Comparison of ENCODE assay signal across 1 cellular context in the genomic region with DNA sequence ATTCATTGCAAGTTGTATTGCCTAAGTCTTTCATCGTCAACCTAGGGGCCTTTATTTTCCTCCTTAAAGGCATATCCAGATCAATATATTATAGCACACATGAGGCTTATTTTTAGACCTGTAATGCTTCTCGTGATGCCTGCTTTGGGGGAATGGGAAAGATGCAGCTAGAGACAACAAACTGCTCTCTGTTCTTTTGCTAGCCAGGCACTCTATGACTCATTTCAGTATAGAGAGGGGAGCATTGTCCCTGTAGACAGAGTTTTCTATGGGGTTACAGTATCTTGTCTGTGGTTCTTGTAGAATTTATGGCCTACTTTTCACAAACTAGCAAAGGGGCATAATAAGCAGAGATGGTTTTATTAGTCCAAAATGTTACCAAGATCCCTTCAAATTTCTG.
TF ChIP-seq lines count a peak whose summit lies in the region.

No MANE protein-coding gene starts in this region.

TF ChIP-seq in WTC11, 78 proteins besides CTCF, POLR2A, EP300 and RAD21 (continued from another document):
- TF ChIP-seq, protein P1, sequence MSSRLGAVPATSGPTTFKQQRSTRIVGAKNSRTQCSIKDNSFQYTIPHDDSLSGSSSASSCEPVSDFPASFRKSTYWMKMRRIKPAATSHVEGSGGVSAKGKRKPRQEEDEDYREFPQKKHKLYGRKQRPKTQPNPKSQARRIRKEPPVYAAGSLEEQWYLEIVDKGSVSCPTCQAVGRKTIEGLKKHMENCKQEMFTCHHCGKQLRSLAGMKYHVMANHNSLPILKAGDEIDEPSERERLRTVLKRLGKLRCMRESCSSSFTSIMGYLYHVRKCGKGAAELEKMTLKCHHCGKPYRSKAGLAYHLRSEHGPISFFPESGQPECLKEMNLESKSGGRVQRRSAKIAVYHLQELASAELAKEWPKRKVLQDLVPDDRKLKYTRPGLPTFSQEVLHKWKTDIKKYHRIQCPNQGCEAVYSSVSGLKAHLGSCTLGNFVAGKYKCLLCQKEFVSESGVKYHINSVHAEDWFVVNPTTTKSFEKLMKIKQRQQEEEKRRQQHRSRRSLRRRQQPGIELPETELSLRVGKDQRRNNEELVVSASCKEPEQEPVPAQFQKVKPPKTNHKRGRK (CRISPR knock-in tag; IDR thresholded peaks at IDR 0.05; ENCODE audit: borderline replicate concordance): no peak
- TF ChIP-seq, protein P2, sequence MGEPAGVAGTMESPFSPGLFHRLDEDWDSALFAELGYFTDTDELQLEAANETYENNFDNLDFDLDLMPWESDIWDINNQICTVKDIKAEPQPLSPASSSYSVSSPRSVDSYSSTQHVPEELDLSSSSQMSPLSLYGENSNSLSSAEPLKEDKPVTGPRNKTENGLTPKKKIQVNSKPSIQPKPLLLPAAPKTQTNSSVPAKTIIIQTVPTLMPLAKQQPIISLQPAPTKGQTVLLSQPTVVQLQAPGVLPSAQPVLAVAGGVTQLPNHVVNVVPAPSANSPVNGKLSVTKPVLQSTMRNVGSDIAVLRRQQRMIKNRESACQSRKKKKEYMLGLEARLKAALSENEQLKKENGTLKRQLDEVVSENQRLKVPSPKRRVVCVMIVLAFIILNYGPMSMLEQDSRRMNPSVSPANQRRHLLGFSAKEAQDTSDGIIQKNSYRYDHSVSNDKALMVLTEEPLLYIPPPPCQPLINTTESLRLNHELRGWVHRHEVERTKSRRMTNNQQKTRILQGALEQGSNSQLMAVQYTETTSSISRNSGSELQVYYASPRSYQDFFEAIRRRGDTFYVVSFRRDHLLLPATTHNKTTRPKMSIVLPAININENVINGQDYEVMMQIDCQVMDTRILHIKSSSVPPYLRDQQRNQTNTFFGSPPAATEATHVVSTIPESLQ (CRISPR knock-in tag; IDR thresholded peaks at IDR 0.05): no peak
- no peak for TF ChIP-seq ZNF423 (CRISPR knock-in tag; IDR thresholded peaks at IDR 0.05)
- TF ChIP-seq ZNF416 (CRISPR knock-in tag; IDR thresholded peaks at IDR 0.05): no peak
- no peak for TF ChIP-seq NR1H2 (CRISPR knock-in tag; IDR thresholded peaks at IDR 0.05)
- TF ChIP-seq NFYB (CRISPR knock-in tag; conservative IDR thresholded peaks at IDR 0.05; ENCODE audit: low read depth): no peak
- TF ChIP-seq TEAD4 (CRISPR knock-in tag; IDR thresholded peaks at IDR 0.05): no peak
- TF ChIP-seq JAZF1 (CRISPR knock-in tag; IDR thresholded peaks at IDR 0.05): no peak
